20 cellular contexts compared by ENCODE assay signal in the genomic region with DNA sequence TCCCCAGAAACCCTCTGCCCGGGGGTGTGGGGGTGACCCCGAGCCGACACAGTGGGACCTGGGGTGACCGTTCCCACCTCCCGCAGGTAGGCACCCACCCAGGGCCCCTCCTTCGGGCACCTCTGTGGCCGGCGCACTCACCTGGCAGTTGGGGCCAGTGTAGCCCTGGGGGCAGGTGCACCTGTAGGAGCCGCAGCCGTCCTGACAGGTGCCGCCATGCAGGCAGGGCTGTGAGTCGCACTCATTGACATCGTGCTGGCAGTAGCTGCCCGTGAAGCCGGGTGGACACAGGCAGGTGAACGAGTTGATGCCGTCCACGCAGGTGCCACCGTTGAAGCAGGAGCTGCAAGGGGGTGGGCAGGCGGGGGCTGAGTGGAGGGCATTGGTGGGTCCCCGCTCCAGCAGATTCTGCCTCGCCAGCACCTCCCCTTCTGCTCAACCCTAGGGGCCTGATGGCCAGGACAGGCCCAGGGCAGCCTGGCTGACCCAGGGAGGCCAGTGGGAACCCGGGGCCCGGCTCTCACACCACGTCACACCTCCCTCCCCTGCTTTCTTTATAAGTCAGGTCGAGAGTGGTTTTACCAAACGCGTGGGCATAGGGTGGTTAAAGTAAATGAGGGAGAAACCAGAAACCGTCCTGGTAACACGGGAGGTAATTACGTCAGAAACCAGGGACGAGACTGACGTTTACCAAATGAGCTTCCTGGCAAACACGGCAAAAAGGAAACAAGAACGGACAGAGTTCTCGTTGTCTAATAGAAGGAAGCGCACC.
"Had no signal": no experiment of that assay in that cellular context is flagged by ENCODE, and none has a peak within 500 bp of the region (broad histone marks: within the 10 kb centered on the region; RNA-seq: fewer than 3 reads in every experiment).

No MANE protein-coding gene starts in this region.

- H3K4me1 Mint-ChIP-seq: activated B cell treated with CpG ODN at 0.5 μM for 24 hours; activated CD4-positive, alpha-beta T cell treated with anti-CD3 and anti-CD28 coated beads, Interleukin-2, amount 10 ng/mL, durations not matched to agents 7 days and 5 days; activated naive CD8-positive, alpha-beta T cell treated with anti-CD3 and anti-CD28 coated beads for 36 hours; nephron had no signal

- H3K9me3 ChIP-seq: body of pancreas, esophagus squamous epithelium, right atrium auricular region, stomach, uterus had no signal

- H3K36me3 ChIP-seq: uterus had no signal

- DNase-seq: activated B cell treated with CpG ODN at 0.5 μM for 24 hours; activated CD4-positive, alpha-beta T cell treated with anti-CD3 and anti-CD28 coated beads, Interleukin-2, amount 10 ng/mL, durations not matched to agents 7 days and 5 days; activated gamma-delta T cell; activated naive CD8-positive, alpha-beta T cell treated with anti-CD3 and anti-CD28 coated beads for 36 hours; amygdala; body of pancreas; central memory CD4-positive, alpha-beta T cell; effector CD4-positive, alpha-beta T cell; esophagus squamous epithelium; hypothalamus; kidney; stimulated activated CD4-positive, alpha-beta T cell treated with anti-CD3 and anti-CD28 coated beads, Interleukin-15, amount 100 ng/mL, for 24 hours; stimulated activated CD4-positive, alpha-beta T cell treated with anti-CD3 and anti-CD28 coated beads, Interleukin-4, amount 100 ng/mL, for 1 hour; stimulated activated CD8-positive, alpha-beta memory T cell treated with anti-CD3 and anti-CD28 coated beads, Interleukin-4, amount 100 ng/mL, for 48 hours; stomach; uterus had no signal

- H3K27me3 Mint-ChIP-seq: activated B cell treated with CpG ODN at 0.5 μM for 24 hours; activated CD4-positive, alpha-beta T cell treated with anti-CD3 and anti-CD28 coated beads, Interleukin-2, amount 10 ng/mL, durations not matched to agents 7 days and 5 days; activated naive CD8-positive, alpha-beta T cell treated with anti-CD3 and anti-CD28 coated beads for 36 hours; progenitor cell of endocrine pancreas had no signal

- H3K4me3 Mint-ChIP-seq: activated B cell treated with CpG ODN at 0.5 μM for 24 hours; activated CD4-positive, alpha-beta T cell treated with anti-CD3 and anti-CD28 coated beads, Interleukin-2, amount 10 ng/mL, durations not matched to agents 7 days and 5 days; activated naive CD8-positive, alpha-beta T cell treated with anti-CD3 and anti-CD28 coated beads for 36 hours; nephron had no signal

- ATAC-seq: body of pancreas had no signal

- H3K9me3 Mint-ChIP-seq: activated B cell treated with CpG ODN at 0.5 μM for 24 hours; activated CD4-positive, alpha-beta T cell treated with anti-CD3 and anti-CD28 coated beads, Interleukin-2, amount 10 ng/mL, durations not matched to agents 7 days and 5 days; activated naive CD8-positive, alpha-beta T cell treated with anti-CD3 and anti-CD28 coated beads for 36 hours; nephron had no signal

- H3K27ac Mint-ChIP-seq: activated B cell treated with CpG ODN at 0.5 μM for 24 hours; activated CD4-positive, alpha-beta T cell treated with anti-CD3 and anti-CD28 coated beads, Interleukin-2, amount 10 ng/mL, durations not matched to agents 7 days and 5 days; activated naive CD8-positive, alpha-beta T cell treated with anti-CD3 and anti-CD28 coated beads for 36 hours; nephron; progenitor cell of endocrine pancreas had no signal

- H3K27me3 ChIP-seq: body of pancreas, esophagus squamous epithelium, right atrium auricular region, stomach, uterus had no signal

- H3K4me1 ChIP-seq: body of pancreas, uterus had no signal

- H3K4me3 ChIP-seq: body of pancreas, coronary artery, esophagus squamous epithelium, right atrium auricular region, stomach, uterus had no signal

- H3K27ac ChIP-seq: body of pancreas had no signal
